In the genomic region with DNA sequence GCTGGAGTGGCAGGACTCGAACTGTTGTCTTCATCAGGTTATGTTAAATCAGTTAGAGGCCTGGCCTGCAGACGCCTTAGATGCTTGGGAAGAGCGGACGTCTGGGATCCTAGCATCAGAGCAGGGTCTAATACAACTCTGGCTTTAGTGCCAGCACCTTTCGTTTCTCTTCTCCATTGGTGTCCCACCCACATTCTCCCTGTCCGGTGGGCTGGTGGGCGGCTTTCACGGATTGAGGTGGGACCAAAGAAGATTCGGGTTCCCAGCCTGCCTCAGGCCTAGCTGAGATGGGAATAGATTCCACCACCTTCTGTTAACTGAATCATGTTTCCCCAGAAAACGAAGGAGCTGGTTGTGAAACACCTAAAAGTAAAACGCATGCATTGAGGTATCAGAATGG, we compare ENCODE assay signal across 8 cellular contexts. TPM values are rescaled to one million over a fixed set of nuclear protein-coding genes. Genes with fewer than 3 reads are reported as not detected.
DNase-seq lines count a peak whose midpoint lies in the region; ATAC-seq and TF ChIP-seq lines count a peak whose summit lies in the region.

No MANE protein-coding gene starts in this region.

- TF ChIP-seq CTCF in A673 (conservative IDR thresholded peaks at IDR 0.05; ENCODE audit: low read depth, low read length) (no peak), MCF 10A (IDR thresholded peaks at IDR 0.05; ENCODE audit: unreplicated experiment) (no peak)

- H3K27ac ChIP-seq in A673 (ENCODE audit: low read depth, low read length, poor library complexity, severe bottlenecking), result no peak overlapping the region

- DNase-seq in A673 (ENCODE audit: low spot score) (no peak), HAP-1 (ENCODE audit: low spot score in 2 of 2) (no peak), MCF 10A (ENCODE audit: unreplicated experiment) (no peak), NOMO-1 treated with DMSO at 0.1 percent for 48 hours (lab: John Stamatoyannopoulos, UW; ENCODE audit: unreplicated experiment) (no peak), posterior vena cava (ENCODE audit: low spot score) (no peak)
- DNase-seq in naive thymus-derived CD8-positive, alpha-beta T cell, result no peak

- H3K36me3 Mint-ChIP-seq in MCF 10A (ENCODE audit: insufficient read depth, unreplicated experiment), result no peaks in the 10 kb centered on the region
- no peaks in the 10 kb centered on the region for H3K36me3 Mint-ChIP-seq in naive thymus-derived CD8-positive, alpha-beta T cell

- H3K4me3 ChIP-seq in A673 (ENCODE audit: low read depth, low read length, poor library complexity, severe bottlenecking) (peak overlapping the region; percentile 64), HAP-1 (peak overlapping the region; percentile 73)

- H3K9me3 ChIP-seq in A673 (ENCODE audit: low read depth, low read length, poor library complexity, severe bottlenecking) (no peaks in the 10 kb centered on the region), HAP-1 (no peaks in the 10 kb centered on the region)

- no peak for ATAC-seq in naive thymus-derived CD8-positive, alpha-beta T cell
- no peak for ATAC-seq in GM18520 (IDR thresholded peaks at IDR 0.05; ENCODE audit: unreplicated experiment)
- ATAC-seq in HG02981 (IDR thresholded peaks at IDR 0.05; ENCODE audit: unreplicated experiment), result no peak

- BruUV-seq in A673 (replicated peaks; lab: Mats Ljungman, UMichigan) (no TSS peak), MCF 10A (replicated peaks; lab: Mats Ljungman, UMichigan) (no TSS peak)

- POLR2A ChIA-PET in A673 (lab: Charles Lee; ENCODE audit: low non-redundant PET), result no interaction called here
- POLR2A ChIA-PET in MCF 10A (lab: Yijun Ruan, JAX), result interaction anchor here (0.6 to 2.4 kb wide), 7 partner anchors 12 to 70 kb away, joined by 4 to 15 read pairs (median 5); no protein-coding TSS in a partner anchor
- POLR2A ChIA-PET in naive thymus-derived CD8-positive, alpha-beta T cell (lab: Charles Lee), result interaction anchor here (1.1 to 3.2 kb wide), 4 partner anchors 14 to 32 kb away, joined by 4 to 32 read pairs (median 7); no protein-coding TSS in a partner anchor

- in situ Hi-C loops in HAP-1 (cut with MboI; ENCODE audit: low sequenced_read_pairs), result no loop called here

- H3K4me3 Mint-ChIP-seq in MCF 10A (ENCODE audit: unreplicated experiment), result peak overlapping the region; percentile 73
- peak overlapping the region; percentile 58 to 87 (median 79) for H3K4me3 Mint-ChIP-seq in naive thymus-derived CD8-positive, alpha-beta T cell

- intact Hi-C loops in A673 (cut with micrococcal nuclease; ENCODE audit: unreplicated experiment), result no loop called here
- intact Hi-C loops in MCF 10A (cut with micrococcal nuclease), result no loop called here
- intact Hi-C loops in posterior vena cava (cut with DNase I), result no loop called here

- CTCF ChIA-PET in A673 (lab: Charles Lee) (no interaction called here), MCF 10A (lab: Yijun Ruan, JAX) (interaction anchor here (0.6 to 1.4 kb wide), 6 partner anchors 30 to 249 kb away, joined by 3 to 6 read pairs (median 3); no protein-coding TSS in a partner anchor)

- peaks cover 24% of the 10 kb centered on the region for H3K27me3 ChIP-seq in A673 (replicated peaks; ENCODE audit: insufficient read depth, low read depth, low read length, poor library complexity)
- no peaks in the 10 kb centered on the region for H3K27me3 ChIP-seq in HAP-1 (ENCODE audit: low read depth)

- no peaks in the 10 kb centered on the region for H3K9me3 Mint-ChIP-seq in MCF 10A (ENCODE audit: unreplicated experiment)
- peaks cover 0 to 2% (median 0%) of the 10 kb centered on the region in 9 donors for H3K9me3 Mint-ChIP-seq in naive thymus-derived CD8-positive, alpha-beta T cell

- H3K4me1 ChIP-seq in A673 (ENCODE audit: insufficient read depth, low read length, poor library complexity, severe bottlenecking), result no peaks in the 10 kb centered on the region
- peaks cover 5% of the 10 kb centered on the region for H3K4me1 ChIP-seq in HAP-1

- no peaks in the 10 kb centered on the region for H3K4me1 Mint-ChIP-seq in MCF 10A (ENCODE audit: insufficient read depth, unreplicated experiment)
- H3K4me1 Mint-ChIP-seq in naive thymus-derived CD8-positive, alpha-beta T cell, result peaks cover 14 to 48% (median 43%) of the 10 kb centered on the region in 4 donors

- H3K27ac Mint-ChIP-seq in MCF 10A (ENCODE audit: low read depth, unreplicated experiment), result no peak overlapping the region
- peak overlapping the region; percentile 3 to 90 (median 67) for H3K27ac Mint-ChIP-seq in naive thymus-derived CD8-positive, alpha-beta T cell

- H3K27me3 Mint-ChIP-seq in MCF 10A (ENCODE audit: insufficient read depth, unreplicated experiment), result peaks cover 36% of the 10 kb centered on the region
- no peaks in the 10 kb centered on the region for H3K27me3 Mint-ChIP-seq in naive thymus-derived CD8-positive, alpha-beta T cell

- no peaks in the 10 kb centered on the region for H3K36me3 ChIP-seq in A673 (ENCODE audit: insufficient read depth, low read length, poor library complexity, severe bottlenecking)
- H3K36me3 ChIP-seq in HAP-1 (replicated peaks), result no peaks in the 10 kb centered on the region

RNA-seq across cellular contexts. Expression of gene PDK3, which starts 0.9 kb away (rescaled TPM):
- 6.6 and 7.2 TPM in 2 replicates for total RNA-seq in A673 (2021)
- 1.0 and 1.4 TPM in 2 replicates for total RNA-seq in MCF 10A (2022)
- 10 to 100 TPM; 26.7 to 27.0 TPM for total RNA-seq in naive thymus-derived CD8-positive, alpha-beta T cell
- 10 to 100 TPM; 34.4 to 40.4 (median 39.9) TPM for polyA plus RNA-seq in naive thymus-derived CD8-positive, alpha-beta T cell
- 10 to 100 TPM; 58.0 to 67.3 TPM for total RNA-seq in posterior vena cava
